ENCODE assay signal across 21 cellular contexts in genomic region chr9:134682026-134682425, GRCh38. TPM values are rescaled to one million over a fixed set of nuclear protein-coding genes. Genes with fewer than 3 reads are reported as not detected.
A peak's percentile ranks its signal among the peaks of the same experiment; 100 is the strongest.
DNase-seq lines count a peak whose midpoint lies in the region; ATAC-seq and TF ChIP-seq lines count a peak whose summit lies in the region.
"Had no signal": no experiment of that assay in that cellular context is flagged by ENCODE, and none has a peak within 500 bp of the region (broad histone marks: within the 10 kb centered on the region; RNA-seq: fewer than 3 reads in every experiment).

No MANE protein-coding gene starts in this region.

- no peak overlapping the region for H2AFZ ChIP-seq in osteoblast (ENCODE audit: low read length)

- H3K79me2 ChIP-seq in osteoblast (ENCODE audit: insufficient read depth, low read length): peaks cover 95% of the 10 kb centered on the region

- H3K4me2 ChIP-seq in osteoblast (ENCODE audit: insufficient read depth, low read length): no peak overlapping the region

- H3K9me3 ChIP-seq in adipocyte (ENCODE audit: control insufficient read depth, low read length): no peaks in the 10 kb centered on the region
- no peaks in the 10 kb centered on the region for H3K9me3 ChIP-seq in osteoblast (ENCODE audit: low read depth, low read length)
- H3K9me3 ChIP-seq in upper lobe of right lung: no peaks in the 10 kb centered on the region
- H3K9me3 ChIP-seq: breast epithelium had no signal

- H3K27ac ChIP-seq in osteoblast (ENCODE audit: low read depth, low read length) (no peak overlapping the region), upper lobe of right lung (no peak overlapping the region)

- H3K4me1 ChIP-seq in adipocyte (ENCODE audit: control insufficient read depth, insufficient read depth, low read length) (peaks cover 18% of the 10 kb centered on the region), osteoblast (ENCODE audit: insufficient read depth, low read length) (peaks cover 13% of the 10 kb centered on the region), upper lobe of right lung (no peaks in the 10 kb centered on the region)
- H3K4me1 ChIP-seq: breast epithelium had no signal

- peaks cover 20% of the 10 kb centered on the region for H3K36me3 ChIP-seq in adipocyte (ENCODE audit: control insufficient read depth, insufficient read depth, low read length, severe bottlenecking)
- peaks cover 20% of the 10 kb centered on the region for H3K36me3 ChIP-seq in osteoblast (ENCODE audit: insufficient read depth, low read length)
- H3K36me3 ChIP-seq in upper lobe of right lung: no peaks in the 10 kb centered on the region
- H3K36me3 ChIP-seq: breast epithelium had no signal

- ATAC-seq in left cardiac atrium (peak; percentile 31 to 64), upper lobe of right lung (peak; percentile 5), HG03280 (IDR thresholded peaks at IDR 0.05; ENCODE audit: unreplicated experiment) (no peak)
- ATAC-seq: activated CD8-positive, alpha-beta memory T cell treated with anti-CD3 and anti-CD28 coated beads, Interleukin-2, amount 10 ng/mL, durations not matched to agents 7 days and 5 days; activated naive CD8-positive, alpha-beta T cell treated with anti-CD3 and anti-CD28 coated beads, Interleukin-2, amount 50 U/mL, for 24 hours; activated T-helper 17 cell treated with anti-CD3 and anti-CD28 coated beads, Interleukin-2, amount 50 U/mL, for 72 hours; natural killer cell had no signal

- DNase-seq in adipocyte (ENCODE audit: low read depth) (no peak), left cardiac atrium (no peak), osteoblast (ENCODE audit: insufficient read length, low spot score, missing footprints) (peak; percentile 81), upper lobe of right lung (peak; percentile 53), GOT3 (lab: John Stamatoyannopoulos, UW) (no peak), SW480 (ENCODE audit: low spot score) (no peak), activated gamma-delta T cell treated with Interleukin-2 at 50 U/mL for 16 hours (no peak)
- DNase-seq: activated CD8-positive, alpha-beta memory T cell treated with anti-CD3 and anti-CD28 coated beads, Interleukin-2, amount 10 ng/mL, durations not matched to agents 7 days and 5 days; activated naive CD8-positive, alpha-beta T cell treated with anti-CD3 and anti-CD28 coated beads, Interleukin-2, amount 50 U/mL, for 24 hours; CD4-positive, alpha-beta T cell; DMS153; GDM1; MV-4-11; natural killer cell; NCI-H1694; NCI-H69; small intestine; substantia nigra had no signal

- H3K9ac ChIP-seq in adipocyte (ENCODE audit: low read length): peak overlapping the region; percentile 59

- intact Hi-C loops in left cardiac atrium (cut with DNase I): no loop called here
- intact Hi-C loops in upper lobe of right lung (cut with DNase I): no loop called here

- TF ChIP-seq CTCF in osteoblast (IDR thresholded peaks at IDR 0.05; ENCODE audit: extremely low read depth, low read depth, low read length): no peak
- no peak for TF ChIP-seq CTCF in upper lobe of right lung (IDR thresholded peaks at IDR 0.05)

- H3K27me3 ChIP-seq in adipocyte (replicated peaks; ENCODE audit: control insufficient read depth, insufficient read depth, low read length): no peaks in the 10 kb centered on the region
- H3K27me3 ChIP-seq in osteoblast (ENCODE audit: insufficient read depth, low read length): no peaks in the 10 kb centered on the region
- no peaks in the 10 kb centered on the region for H3K27me3 ChIP-seq in upper lobe of right lung
- H3K27me3 ChIP-seq: breast epithelium had no signal

- H3K4me3 ChIP-seq in adipocyte (ENCODE audit: low read length) (no peak overlapping the region), osteoblast (ENCODE audit: insufficient read depth, low read length) (no peak overlapping the region), upper lobe of right lung (no peak overlapping the region)
- H3K4me3 ChIP-seq: breast epithelium had no signal

- peaks cover 96% of the 10 kb centered on the region for H4K20me1 ChIP-seq in osteoblast (ENCODE audit: insufficient read depth, low read length)

RNA-seq across cellular contexts. Expression of gene COL5A1, which starts 40.4 kb away (rescaled TPM):
- 10 to 100 TPM; 29.8 to 35.2 TPM for total RNA-seq in left cardiac atrium
- 571 and 801 TPM in 2 replicates for total RNA-seq in osteoblast
- 37.8 TPM for total RNA-seq in upper lobe of right lung

Comparison
In these comparisons a context has a peak if more than half of its experiments do, and no peak if none do; other contexts are left out.
1. DNase-seq: peak in osteoblast (single experiment) and upper lobe of right lung (single experiment); none in adipocyte (single experiment), left cardiac atrium (single experiment), GOT3 (single experiment), SW480 (single experiment) and activated gamma-delta T cell treated with Interleukin-2 at 50 U/mL for 16 hours (single experiment).
2. RNA of gene COL5A1, which starts 40.4 kb away (total RNA-seq): 571 to 801 TPM in osteoblast; 37.8 TPM in upper lobe of right lung (single experiment) and 29.8 to 35.2 TPM in left cardiac atrium; every median in the first group is over 10 times any median in the second.